Comparison of ENCODE assay signal across 1 cellular context in the genomic region with DNA sequence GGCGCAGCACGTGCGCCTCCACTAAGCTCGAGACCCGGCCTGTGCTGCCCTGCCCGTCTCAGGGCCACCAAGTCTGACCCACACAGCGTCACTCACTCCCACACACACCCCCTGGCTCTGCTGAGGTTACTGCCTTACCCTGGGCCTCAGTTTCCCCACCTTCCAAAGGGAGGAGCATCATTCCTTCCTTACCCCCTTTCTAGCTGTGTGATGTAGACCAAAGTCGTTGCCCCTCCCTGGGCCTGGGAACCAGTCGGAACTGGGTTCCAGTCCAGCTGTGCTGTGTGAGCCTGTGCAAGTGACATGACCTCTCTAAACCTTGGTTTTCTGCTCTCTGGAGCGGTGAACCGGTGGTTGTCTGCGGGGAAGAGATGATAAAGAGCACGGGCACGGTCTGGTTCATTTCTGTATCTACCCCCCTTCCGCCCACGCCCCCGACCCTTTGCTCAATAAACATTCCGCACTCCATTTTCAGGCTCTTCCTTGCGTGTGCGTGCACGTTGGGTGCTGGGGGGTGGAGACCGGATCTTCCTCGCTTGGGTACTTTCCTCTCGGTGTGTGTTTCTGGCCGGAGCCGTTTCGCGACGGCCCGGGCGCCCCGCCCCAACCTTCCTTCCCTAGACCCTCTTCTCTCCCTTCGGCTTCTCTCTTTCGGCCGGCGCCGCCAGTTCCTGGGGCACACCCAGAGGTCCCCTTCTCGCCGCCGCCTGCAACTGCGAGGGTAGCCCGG.
TF ChIP-seq lines count a peak whose summit lies in the region.

A gene with protein sequence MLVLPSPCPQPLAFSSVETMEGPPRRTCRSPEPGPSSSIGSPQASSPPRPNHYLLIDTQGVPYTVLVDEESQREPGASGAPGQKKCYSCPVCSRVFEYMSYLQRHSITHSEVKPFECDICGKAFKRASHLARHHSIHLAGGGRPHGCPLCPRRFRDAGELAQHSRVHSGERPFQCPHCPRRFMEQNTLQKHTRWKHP (plus strand): TSS at position 647 of the 730 bp plus-strand sequence. CDS start 923 bp downstream, outside the sequence.

TF ChIP-seq in K562, 482 proteins besides CTCF, POLR2A, EP300 and RAD21 (continued from another document and continues in another):
- TF ChIP-seq, protein P1, sequence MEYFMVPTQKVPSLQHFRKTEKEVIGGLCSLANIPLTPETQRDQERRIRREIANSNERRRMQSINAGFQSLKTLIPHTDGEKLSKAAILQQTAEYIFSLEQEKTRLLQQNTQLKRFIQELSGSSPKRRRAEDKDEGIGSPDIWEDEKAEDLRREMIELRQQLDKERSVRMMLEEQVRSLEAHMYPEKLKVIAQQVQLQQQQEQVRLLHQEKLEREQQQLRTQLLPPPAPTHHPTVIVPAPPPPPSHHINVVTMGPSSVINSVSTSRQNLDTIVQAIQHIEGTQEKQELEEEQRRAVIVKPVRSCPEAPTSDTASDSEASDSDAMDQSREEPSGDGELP (CRISPR knock-in tag; IDR thresholded peaks at IDR 0.05; ENCODE audit: borderline replicate concordance): peak; percentile 41; the same call in 1 of the 2 replicates
- TF ChIP-seq, protein P2, sequence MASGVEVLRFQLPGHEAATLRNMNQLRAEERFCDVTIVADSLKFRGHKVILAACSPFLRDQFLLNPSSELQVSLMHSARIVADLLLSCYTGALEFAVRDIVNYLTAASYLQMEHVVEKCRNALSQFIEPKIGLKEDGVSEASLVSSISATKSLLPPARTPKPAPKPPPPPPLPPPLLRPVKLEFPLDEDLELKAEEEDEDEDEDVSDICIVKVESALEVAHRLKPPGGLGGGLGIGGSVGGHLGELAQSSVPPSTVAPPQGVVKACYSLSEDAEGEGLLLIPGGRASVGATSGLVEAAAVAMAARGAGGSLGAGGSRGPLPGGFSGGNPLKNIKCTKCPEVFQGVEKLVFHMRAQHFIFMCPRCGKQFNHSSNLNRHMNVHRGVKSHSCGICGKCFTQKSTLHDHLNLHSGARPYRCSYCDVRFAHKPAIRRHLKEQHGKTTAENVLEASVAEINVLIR (CRISPR knock-in tag; IDR thresholded peaks at IDR 0.05): no peak
- TF ChIP-seq PCBP2 (IDR thresholded peaks at IDR 0.05; ENCODE audit: low read depth, low read length, poor library complexity, severe bottlenecking): no peak
- TF ChIP-seq MAZ (CRISPR knock-in tag; conservative IDR thresholded peaks at IDR 0.05 in 1 of 2, IDR thresholded peaks at IDR 0.05 in 1 of 2): peak; percentile 91 to 95
- no peak for TF ChIP-seq GABPB2 (CRISPR knock-in tag; conservative IDR thresholded peaks at IDR 0.05)
- peak; percentile 98 for TF ChIP-seq NCOA1 (IDR thresholded peaks at IDR 0.05; ENCODE audit: low read depth)
- TF ChIP-seq ZNF175 (CRISPR knock-in tag; IDR thresholded peaks at IDR 0.05; ENCODE audit: low read depth): no peak
- TF ChIP-seq, protein P3, sequence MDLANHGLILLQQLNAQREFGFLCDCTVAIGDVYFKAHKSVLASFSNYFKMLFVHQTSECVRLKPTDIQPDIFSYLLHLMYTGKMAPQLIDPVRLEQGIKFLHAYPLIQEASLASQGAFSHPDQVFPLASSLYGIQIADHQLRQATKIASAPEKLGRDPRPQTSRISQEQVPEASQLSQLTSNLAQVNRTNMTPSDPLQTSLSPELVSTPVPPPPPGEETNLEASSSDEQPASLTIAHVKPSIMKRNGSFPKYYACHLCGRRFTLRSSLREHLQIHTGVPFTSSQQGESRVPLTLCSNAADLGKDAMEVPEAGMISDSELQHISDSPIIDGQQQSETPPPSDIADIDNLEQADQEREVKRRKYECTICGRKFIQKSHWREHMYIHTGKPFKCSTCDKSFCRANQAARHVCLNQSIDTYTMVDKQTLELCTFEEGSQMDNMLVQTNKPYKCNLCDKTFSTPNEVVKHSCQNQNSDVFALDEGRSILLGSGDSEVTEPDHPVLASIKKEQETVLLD (IDR thresholded peaks at IDR 0.05): peak; percentile 66; the same call in 1 of the 2 replicates
- TF ChIP-seq POLR2AphosphoS2 (IDR thresholded peaks at IDR 0.05; ENCODE audit: low read length): peak; percentile 90; the same call in 1 of the 2 replicates
- TF ChIP-seq MTA1 (IDR thresholded peaks at IDR 0.05; ENCODE audit: borderline replicate concordance): no peak
- TF ChIP-seq, protein P4, sequence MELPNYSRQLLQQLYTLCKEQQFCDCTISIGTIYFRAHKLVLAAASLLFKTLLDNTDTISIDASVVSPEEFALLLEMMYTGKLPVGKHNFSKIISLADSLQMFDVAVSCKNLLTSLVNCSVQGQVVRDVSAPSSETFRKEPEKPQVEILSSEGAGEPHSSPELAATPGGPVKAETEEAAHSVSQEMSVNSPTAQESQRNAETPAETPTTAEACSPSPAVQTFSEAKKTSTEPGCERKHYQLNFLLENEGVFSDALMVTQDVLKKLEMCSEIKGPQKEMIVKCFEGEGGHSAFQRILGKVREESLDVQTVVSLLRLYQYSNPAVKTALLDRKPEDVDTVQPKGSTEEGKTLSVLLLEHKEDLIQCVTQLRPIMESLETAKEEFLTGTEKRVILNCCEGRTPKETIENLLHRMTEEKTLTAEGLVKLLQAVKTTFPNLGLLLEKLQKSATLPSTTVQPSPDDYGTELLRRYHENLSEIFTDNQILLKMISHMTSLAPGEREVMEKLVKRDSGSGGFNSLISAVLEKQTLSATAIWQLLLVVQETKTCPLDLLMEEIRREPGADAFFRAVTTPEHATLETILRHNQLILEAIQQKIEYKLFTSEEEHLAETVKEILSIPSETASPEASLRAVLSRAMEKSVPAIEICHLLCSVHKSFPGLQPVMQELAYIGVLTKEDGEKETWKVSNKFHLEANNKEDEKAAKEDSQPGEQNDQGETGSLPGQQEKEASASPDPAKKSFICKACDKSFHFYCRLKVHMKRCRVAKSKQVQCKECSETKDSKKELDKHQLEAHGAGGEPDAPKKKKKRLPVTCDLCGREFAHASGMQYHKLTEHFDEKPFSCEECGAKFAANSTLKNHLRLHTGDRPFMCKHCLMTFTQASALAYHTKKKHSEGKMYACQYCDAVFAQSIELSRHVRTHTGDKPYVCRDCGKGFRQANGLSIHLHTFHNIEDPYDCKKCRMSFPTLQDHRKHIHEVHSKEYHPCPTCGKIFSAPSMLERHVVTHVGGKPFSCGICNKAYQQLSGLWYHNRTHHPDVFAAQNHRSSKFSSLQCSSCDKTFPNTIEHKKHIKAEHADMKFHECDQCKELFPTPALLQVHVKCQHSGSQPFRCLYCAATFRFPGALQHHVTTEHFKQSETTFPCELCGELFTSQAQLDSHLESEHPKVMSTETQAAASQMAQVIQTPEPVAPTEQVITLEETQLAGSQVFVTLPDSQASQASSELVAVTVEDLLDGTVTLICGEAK (IDR thresholded peaks at IDR 0.05): peak; percentile 94
- TF ChIP-seq, protein P4 (CRISPR knock-in tag; IDR thresholded peaks at IDR 0.05): no peak
- TF ChIP-seq ZEB2 (IDR thresholded peaks at IDR 0.05): peak; percentile 97
- TF ChIP-seq, protein P5, sequence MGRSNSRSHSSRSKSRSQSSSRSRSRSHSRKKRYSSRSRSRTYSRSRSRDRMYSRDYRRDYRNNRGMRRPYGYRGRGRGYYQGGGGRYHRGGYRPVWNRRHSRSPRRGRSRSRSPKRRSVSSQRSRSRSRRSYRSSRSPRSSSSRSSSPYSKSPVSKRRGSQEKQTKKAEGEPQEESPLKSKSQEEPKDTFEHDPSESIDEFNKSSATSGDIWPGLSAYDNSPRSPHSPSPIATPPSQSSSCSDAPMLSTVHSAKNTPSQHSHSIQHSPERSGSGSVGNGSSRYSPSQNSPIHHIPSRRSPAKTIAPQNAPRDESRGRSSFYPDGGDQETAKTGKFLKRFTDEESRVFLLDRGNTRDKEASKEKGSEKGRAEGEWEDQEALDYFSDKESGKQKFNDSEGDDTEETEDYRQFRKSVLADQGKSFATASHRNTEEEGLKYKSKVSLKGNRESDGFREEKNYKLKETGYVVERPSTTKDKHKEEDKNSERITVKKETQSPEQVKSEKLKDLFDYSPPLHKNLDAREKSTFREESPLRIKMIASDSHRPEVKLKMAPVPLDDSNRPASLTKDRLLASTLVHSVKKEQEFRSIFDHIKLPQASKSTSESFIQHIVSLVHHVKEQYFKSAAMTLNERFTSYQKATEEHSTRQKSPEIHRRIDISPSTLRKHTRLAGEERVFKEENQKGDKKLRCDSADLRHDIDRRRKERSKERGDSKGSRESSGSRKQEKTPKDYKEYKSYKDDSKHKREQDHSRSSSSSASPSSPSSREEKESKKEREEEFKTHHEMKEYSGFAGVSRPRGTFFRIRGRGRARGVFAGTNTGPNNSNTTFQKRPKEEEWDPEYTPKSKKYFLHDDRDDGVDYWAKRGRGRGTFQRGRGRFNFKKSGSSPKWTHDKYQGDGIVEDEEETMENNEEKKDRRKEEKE (IDR thresholded peaks at IDR 0.05; ENCODE audit: borderline replicate concordance in 1 of 2, control insufficient read depth in 1 of 2, low read depth in 2 of 2, low read length in 1 of 2): peak in 1 of 2 experiments; percentile 92; a peak in 2 of 4 replicates
- TF ChIP-seq KDM5B (IDR thresholded peaks at IDR 0.05; ENCODE audit: insufficient replicate concordance, low read depth, low read length): peak; percentile 63
- no peak for TF ChIP-seq KAT8 (IDR thresholded peaks at IDR 0.05; ENCODE audit: low read depth)
- peak; percentile 84 for TF ChIP-seq RB1 (IDR thresholded peaks at IDR 0.05; ENCODE audit: low read depth)
- no peak for TF ChIP-seq ZNF217 (CRISPR knock-in tag; IDR thresholded peaks at IDR 0.05)
- TF ChIP-seq ZFPM2 (CRISPR knock-in tag; IDR thresholded peaks at IDR 0.05): no peak
- no peak for TF ChIP-seq ELF4 (CRISPR knock-in tag; IDR thresholded peaks at IDR 0.05)
- TF ChIP-seq, protein P6, sequence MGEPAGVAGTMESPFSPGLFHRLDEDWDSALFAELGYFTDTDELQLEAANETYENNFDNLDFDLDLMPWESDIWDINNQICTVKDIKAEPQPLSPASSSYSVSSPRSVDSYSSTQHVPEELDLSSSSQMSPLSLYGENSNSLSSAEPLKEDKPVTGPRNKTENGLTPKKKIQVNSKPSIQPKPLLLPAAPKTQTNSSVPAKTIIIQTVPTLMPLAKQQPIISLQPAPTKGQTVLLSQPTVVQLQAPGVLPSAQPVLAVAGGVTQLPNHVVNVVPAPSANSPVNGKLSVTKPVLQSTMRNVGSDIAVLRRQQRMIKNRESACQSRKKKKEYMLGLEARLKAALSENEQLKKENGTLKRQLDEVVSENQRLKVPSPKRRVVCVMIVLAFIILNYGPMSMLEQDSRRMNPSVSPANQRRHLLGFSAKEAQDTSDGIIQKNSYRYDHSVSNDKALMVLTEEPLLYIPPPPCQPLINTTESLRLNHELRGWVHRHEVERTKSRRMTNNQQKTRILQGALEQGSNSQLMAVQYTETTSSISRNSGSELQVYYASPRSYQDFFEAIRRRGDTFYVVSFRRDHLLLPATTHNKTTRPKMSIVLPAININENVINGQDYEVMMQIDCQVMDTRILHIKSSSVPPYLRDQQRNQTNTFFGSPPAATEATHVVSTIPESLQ (CRISPR knock-in tag; IDR thresholded peaks at IDR 0.05): no peak
- TF ChIP-seq, protein P7, sequence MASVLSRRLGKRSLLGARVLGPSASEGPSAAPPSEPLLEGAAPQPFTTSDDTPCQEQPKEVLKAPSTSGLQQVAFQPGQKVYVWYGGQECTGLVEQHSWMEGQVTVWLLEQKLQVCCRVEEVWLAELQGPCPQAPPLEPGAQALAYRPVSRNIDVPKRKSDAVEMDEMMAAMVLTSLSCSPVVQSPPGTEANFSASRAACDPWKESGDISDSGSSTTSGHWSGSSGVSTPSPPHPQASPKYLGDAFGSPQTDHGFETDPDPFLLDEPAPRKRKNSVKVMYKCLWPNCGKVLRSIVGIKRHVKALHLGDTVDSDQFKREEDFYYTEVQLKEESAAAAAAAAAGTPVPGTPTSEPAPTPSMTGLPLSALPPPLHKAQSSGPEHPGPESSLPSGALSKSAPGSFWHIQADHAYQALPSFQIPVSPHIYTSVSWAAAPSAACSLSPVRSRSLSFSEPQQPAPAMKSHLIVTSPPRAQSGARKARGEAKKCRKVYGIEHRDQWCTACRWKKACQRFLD (CRISPR knock-in tag; IDR thresholded peaks at IDR 0.05): no peak; the same call in 1 of the 2 replicates
- TF ChIP-seq, protein P8, sequence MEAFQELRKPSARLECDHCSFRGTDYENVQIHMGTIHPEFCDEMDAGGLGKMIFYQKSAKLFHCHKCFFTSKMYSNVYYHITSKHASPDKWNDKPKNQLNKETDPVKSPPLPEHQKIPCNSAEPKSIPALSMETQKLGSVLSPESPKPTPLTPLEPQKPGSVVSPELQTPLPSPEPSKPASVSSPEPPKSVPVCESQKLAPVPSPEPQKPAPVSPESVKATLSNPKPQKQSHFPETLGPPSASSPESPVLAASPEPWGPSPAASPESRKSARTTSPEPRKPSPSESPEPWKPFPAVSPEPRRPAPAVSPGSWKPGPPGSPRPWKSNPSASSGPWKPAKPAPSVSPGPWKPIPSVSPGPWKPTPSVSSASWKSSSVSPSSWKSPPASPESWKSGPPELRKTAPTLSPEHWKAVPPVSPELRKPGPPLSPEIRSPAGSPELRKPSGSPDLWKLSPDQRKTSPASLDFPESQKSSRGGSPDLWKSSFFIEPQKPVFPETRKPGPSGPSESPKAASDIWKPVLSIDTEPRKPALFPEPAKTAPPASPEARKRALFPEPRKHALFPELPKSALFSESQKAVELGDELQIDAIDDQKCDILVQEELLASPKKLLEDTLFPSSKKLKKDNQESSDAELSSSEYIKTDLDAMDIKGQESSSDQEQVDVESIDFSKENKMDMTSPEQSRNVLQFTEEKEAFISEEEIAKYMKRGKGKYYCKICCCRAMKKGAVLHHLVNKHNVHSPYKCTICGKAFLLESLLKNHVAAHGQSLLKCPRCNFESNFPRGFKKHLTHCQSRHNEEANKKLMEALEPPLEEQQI (IDR thresholded peaks at IDR 0.05): no peak; the same call in 1 of the 2 replicates
- TF ChIP-seq YY1 (IDR thresholded peaks at IDR 0.05; ENCODE audit: borderline replicate concordance in 1 of 3, control insufficient read depth in 1 of 3, extremely low read depth in 1 of 3, insufficient read depth in 3 of 3, insufficient read length in 1 of 3, insufficient replicate concordance in 2 of 3, low read depth in 1 of 3, low read length in 2 of 3): peak in 1 of 3 experiments; percentile 65
- no peak for TF ChIP-seq ETV6 (IDR thresholded peaks at IDR 0.05; ENCODE audit: borderline replicate concordance in 1 of 2, low read depth in 2 of 2, low read length in 1 of 2)
- TF ChIP-seq ETV6 (CRISPR knock-in tag; IDR thresholded peaks at IDR 0.05; ENCODE audit: borderline replicate concordance): no peak
- no peak for TF ChIP-seq MCM7 (IDR thresholded peaks at IDR 0.05)
